In the genomic region with DNA sequence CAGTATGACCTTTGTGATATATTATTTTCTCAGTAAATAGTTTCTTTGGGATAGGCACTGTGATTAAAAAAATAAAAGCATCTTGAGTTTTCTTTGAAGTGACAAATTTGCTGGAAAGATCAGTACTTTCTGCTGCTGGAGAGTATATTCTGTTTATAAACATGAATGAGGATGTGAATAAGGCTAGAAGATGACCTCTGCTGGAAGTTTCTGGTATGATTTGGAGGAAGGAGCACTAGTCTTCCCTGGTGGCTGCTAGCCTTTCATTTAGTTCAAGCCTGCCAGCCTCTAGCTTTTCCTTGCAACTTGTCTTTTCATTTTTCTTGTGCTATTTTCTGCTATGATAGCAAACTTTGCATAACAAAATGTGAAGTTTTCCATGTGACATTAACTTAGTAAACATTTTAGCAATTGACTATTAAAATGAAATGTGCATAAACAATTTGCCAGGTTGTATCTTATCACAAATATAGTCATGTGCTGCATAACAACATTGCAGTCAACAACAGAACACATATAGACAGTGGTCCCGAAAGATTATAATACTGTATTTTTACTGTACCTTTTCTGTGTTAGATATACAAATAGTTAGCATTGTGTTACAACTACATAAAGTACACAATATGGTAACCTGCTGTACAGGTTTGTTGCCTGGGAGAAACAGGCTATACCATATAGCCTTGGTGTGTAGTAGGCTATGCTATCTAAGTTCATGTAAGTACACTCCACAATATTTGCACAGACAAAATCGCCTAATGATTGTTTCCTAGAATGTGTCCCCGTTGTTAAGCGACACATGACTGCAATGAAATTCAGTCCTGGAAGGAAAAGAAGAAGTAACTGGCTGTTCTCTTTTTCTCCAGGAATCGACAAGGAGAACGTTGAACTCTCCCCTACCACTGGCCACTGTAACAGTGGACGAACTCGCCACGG, we compare ENCODE assay signal across 1 cellular context.
TF ChIP-seq lines count a peak whose summit lies in the region.

No MANE protein-coding gene starts in this region.

TF ChIP-seq in HepG2, 621 proteins besides CTCF, POLR2A, EP300 and RAD21:
- TF ChIP-seq STAG1 (CRISPR knock-in tag; IDR thresholded peaks at IDR 0.05), result peak; percentile 49
- TF ChIP-seq SMC3 (IDR thresholded peaks at IDR 0.05; ENCODE audit: low read length), result peak; percentile 46; the same call in 1 of the 2 replicates
- TF ChIP-seq RFXANK (CRISPR knock-in tag; IDR thresholded peaks at IDR 0.05), result no peak
